Comparison of ENCODE assay signal across 26 cellular contexts in genomic region chr4:8151165-8151650, GRCh38.
"Had no signal": no experiment of that assay in that cellular context is flagged by ENCODE, and none has a peak within 500 bp of the region (broad histone marks: within the 10 kb centered on the region; RNA-seq: fewer than 3 reads in every experiment).

No MANE protein-coding gene starts in this region.

- H3K36me3 ChIP-seq: esophagus muscularis mucosa, heart right ventricle, lower lobe of right lung, pancreas, right atrium auricular region, stomach, thyroid gland had no signal

- H3K27me3 ChIP-seq: dorsolateral prefrontal cortex, esophagus muscularis mucosa, heart right ventricle, pancreas, right atrium auricular region, thyroid gland had no signal

- H3K27ac ChIP-seq: esophagus muscularis mucosa, foreskin keratinocyte, heart right ventricle, lower lobe of right lung, pancreas, right atrium auricular region, stomach, thyroid gland had no signal

- FAIRE-seq: colon, endothelial cell of umbilical vein, islet of Langerhans, pancreas, urothelium cell line had no signal

- H3K4me1 ChIP-seq: foreskin keratinocyte, thyroid gland had no signal

- H3K4me3 ChIP-seq: dorsolateral prefrontal cortex, esophagus muscularis mucosa, heart right ventricle, lower lobe of right lung, pancreas, right atrium auricular region, stomach, thyroid gland had no signal

- DNase-seq: cerebellar nuclear complex; effector CD4-positive, alpha-beta T cell; foreskin keratinocyte; glutamatergic neuron; hippocampal formation; kidney glomerular epithelial cell; left ventricle myocardium superior; lower lobe of right lung; naive thymus-derived CD8-positive, alpha-beta T cell; nephron progenitor cell; stimulated activated CD4-positive, alpha-beta T cell treated with anti-CD3 and anti-CD28 coated beads, Interleukin-2, amount 100 ng/mL, for 24 hours; stimulated activated CD4-positive, alpha-beta T cell treated with anti-CD3 and anti-CD28 coated beads, Interleukin-4, amount 100 ng/mL, for 24 hours; stimulated activated naive CD4-positive, alpha-beta T cell treated with Interleukin-2 at 50 U/mL for 16 hours; stomach; thyroid gland had no signal

- ATAC-seq: lower lobe of right lung; naive thymus-derived CD8-positive, alpha-beta T cell; pancreas; sciatic nerve; stimulated activated effector memory CD8-positive, alpha-beta T cell treated with anti-CD3 and anti-CD28 coated beads, Interleukin-12 subunit alpha, Interleukin-12 subunit beta, amount 100 ng/mL, for 72 hours had no signal

- H3K9me3 ChIP-seq: esophagus muscularis mucosa, heart right ventricle, lower lobe of right lung, pancreas, right atrium auricular region, stomach, thyroid gland had no signal
